13 cellular contexts compared by ENCODE assay signal in the genomic region with DNA sequence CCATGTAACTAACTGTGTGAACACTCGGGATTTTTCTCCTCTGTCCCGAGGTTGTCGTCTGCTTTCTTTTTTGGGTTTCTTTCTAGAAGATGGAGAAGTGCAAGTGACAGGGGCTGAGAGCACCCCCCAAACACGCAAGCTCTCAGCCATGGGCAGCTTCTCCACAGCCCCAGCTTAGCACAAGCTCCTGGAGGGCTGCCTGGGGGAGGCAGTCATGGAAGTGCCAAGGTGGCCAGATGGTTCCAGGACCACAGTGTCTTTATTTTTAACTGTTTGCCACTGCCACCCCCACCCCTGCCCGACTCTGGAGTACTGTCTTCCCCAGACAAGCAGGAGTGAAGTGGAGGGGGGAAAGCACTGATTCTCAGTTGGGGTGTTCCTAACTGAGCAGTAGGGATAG. TPM values are rescaled to one million over a fixed set of nuclear protein-coding genes. Genes with fewer than 3 reads are reported as not detected.
A peak's percentile ranks its signal among the peaks of the same experiment; 100 is the strongest.
DNase-seq lines count a peak whose midpoint lies in the region; ATAC-seq, FAIRE-seq and TF ChIP-seq lines count a peak whose summit lies in the region.
"Had no signal": no experiment of that assay in that cellular context is flagged by ENCODE, and none has a peak within 500 bp of the region (broad histone marks: within the 10 kb centered on the region; RNA-seq: fewer than 3 reads in every experiment).

No MANE protein-coding gene starts in this region.

- DNase-seq in HFFc6 = no peak
- no peak for DNase-seq in mammary epithelial cell
- DNase-seq in lower lobe of right lung = no peak
- no peak for DNase-seq in small intestine
- DNase-seq in DMS153 (lab: John Stamatoyannopoulos, UW) = no peak
- DNase-seq in HuH-7.5 (ENCODE audit: low spot score) = no peak
- no peak for DNase-seq in activated CD8-positive, alpha-beta memory T cell treated with anti-CD3 and anti-CD28 coated beads, Interleukin-2, amount 50 U/mL, for 48 hours
- DNase-seq: activated CD4-positive, alpha-beta T cell treated with anti-CD3 and anti-CD28 coated beads for 4 hours; activated T-cell treated with anti-CD3 and anti-CD28 coated beads, Interleukin-2, amount 50 U/mL, for 4 hours; T-helper 17 cell had no signal

- no peak for FAIRE-seq in small intestine (lab: Jason Lieb, UNC)
- FAIRE-seq: frontal cortex had no signal

- H3K9ac ChIP-seq in mammary epithelial cell (ENCODE audit: insufficient read depth, low read length) = peak overlapping the region; percentile 53

- H3K27ac ChIP-seq in mammary epithelial cell (ENCODE audit: insufficient read depth, low read depth, low read length) = peak overlapping the region; percentile 95
- peak overlapping the region; percentile 73 for H3K27ac ChIP-seq in lower lobe of right lung
- H3K27ac ChIP-seq in small intestine (ENCODE audit: low read depth in 1 of 2, low read length in 1 of 2) = peak overlapping the region; percentile 4 to 76

- peaks cover 2% of the 10 kb centered on the region; the same call in 1 of the 2 replicates for H3K27me3 Mint-ChIP-seq in HFFc6 (ENCODE audit: insufficient read depth)
- H3K27me3 Mint-ChIP-seq: T-helper 17 cell had no signal

- 46% methylated on average over 5 of the region's 5 CpGs for WGBS in mammary epithelial cell (ENCODE audit: low coverage, missing lambda C conversion rate)
- 70 to 81% (median 74%) methylated on average over 5 of the region's 5 CpGs for WGBS in small intestine, 3 donors

- dilution Hi-C loops in mammary epithelial cell (cut with HindIII; ENCODE audit: low sequenced_read_pairs) = loop anchor here (5.0 kb wide), 1 partner anchor 61 kb away; no protein-coding TSS in a partner anchor

- no peaks in the 10 kb centered on the region for H3K9me3 Mint-ChIP-seq in HFFc6
- H3K9me3 Mint-ChIP-seq: activated T-cell treated with anti-CD3 and anti-CD28 coated beads, Interleukin-2, amount 50 U/mL, for 4 hours had no signal

- intact Hi-C loops in mammary epithelial cell (cut with micrococcal nuclease) (loop anchor here (1.0 to 5.0 kb wide), 2 partner anchors 69 to 175 kb away; no protein-coding TSS in a partner anchor), lower lobe of right lung (cut with DNase I) (no loop called here)

- in situ Hi-C loops in mammary epithelial cell (cut with MboI; ENCODE audit: low sequenced_read_pairs in 2 of 2) = no loop called here

- H3K9me3 ChIP-seq in mammary epithelial cell (replicated peaks; ENCODE audit: insufficient read depth, low read length) (no peaks in the 10 kb centered on the region), lower lobe of right lung (no peaks in the 10 kb centered on the region), small intestine (ENCODE audit: control insufficient read depth, low read depth) (no peaks in the 10 kb centered on the region)

- TSS peak; percentile 29 for BruUV-seq in mammary epithelial cell (replicated peaks; lab: Mats Ljungman, UMichigan)

- H4K20me1 ChIP-seq in mammary epithelial cell (ENCODE audit: insufficient read depth, low read length) = no peaks in the 10 kb centered on the region

- H3K4me1 Mint-ChIP-seq in HFFc6 (ENCODE audit: low read depth) = peaks cover 31% of the 10 kb centered on the region

- TF ChIP-seq CTCF in HFFc6 (IDR thresholded peaks at IDR 0.05) (no peak), mammary epithelial cell (conservative IDR thresholded peaks at IDR 0.05 in 1 of 2, IDR thresholded peaks at IDR 0.05 in 1 of 2; ENCODE audit: extremely low read depth in 1 of 2, insufficient read depth in 1 of 2, low read depth in 1 of 2, low read length in 2 of 2) (no peak), lower lobe of right lung (IDR thresholded peaks at IDR 0.05) (no peak)

- no peak overlapping the region for H3K4me3 Mint-ChIP-seq in HFFc6
- H3K4me3 Mint-ChIP-seq: activated T-cell treated with anti-CD3 and anti-CD28 coated beads, Interleukin-2, amount 50 U/mL, for 4 hours; T-helper 17 cell had no signal

- peak overlapping the region; percentile 74 for H3K27ac Mint-ChIP-seq in HFFc6
- H3K27ac Mint-ChIP-seq: T-helper 17 cell had no signal

- H3K4me1 ChIP-seq in mammary epithelial cell (ENCODE audit: insufficient read depth, low read length) = peaks cover 23% of the 10 kb centered on the region
- H3K4me1 ChIP-seq in lower lobe of right lung = no peaks in the 10 kb centered on the region
- no peaks in the 10 kb centered on the region for H3K4me1 ChIP-seq in small intestine (ENCODE audit: control insufficient read depth in 2 of 2, insufficient read depth in 1 of 2, low read depth in 1 of 2, low read length in 1 of 2)

- no peaks in the 10 kb centered on the region for H3K36me3 ChIP-seq in mammary epithelial cell (ENCODE audit: insufficient read depth, low read length)
- H3K36me3 ChIP-seq in lower lobe of right lung = no peaks in the 10 kb centered on the region
- H3K36me3 ChIP-seq in small intestine (ENCODE audit: control insufficient read depth in 2 of 2, insufficient read depth in 2 of 2, low read length in 2 of 2) = no peaks in the 10 kb centered on the region

- H3K27me3 ChIP-seq in mammary epithelial cell (ENCODE audit: insufficient read depth, low read length) (no peaks in the 10 kb centered on the region), lower lobe of right lung (ENCODE audit: low read depth) (no peaks in the 10 kb centered on the region), small intestine (ENCODE audit: control insufficient read depth in 2 of 2, insufficient read depth in 2 of 2, low read length in 2 of 2) (no peaks in the 10 kb centered on the region)

- peak overlapping the region; percentile 78 for H3K4me2 ChIP-seq in mammary epithelial cell (ENCODE audit: insufficient read depth, low read depth, low read length)

- CTCF ChIA-PET in mammary epithelial cell (lab: Charles Lee; ENCODE audit: low non-redundant PET) = interaction anchor here (0.7 kb wide), 1 partner anchor 42 kb away, joined by 4 read pairs; no protein-coding TSS in a partner anchor

- no peak for ATAC-seq in lower lobe of right lung
- no peak for ATAC-seq in GM21717 (IDR thresholded peaks at IDR 0.05; ENCODE audit: unreplicated experiment)
- ATAC-seq: activated T-cell treated with anti-CD3 and anti-CD28 coated beads, Interleukin-2, amount 50 U/mL, for 4 hours; T-helper 17 cell had no signal

- H3K36me3 Mint-ChIP-seq in HFFc6 (ENCODE audit: low read depth) = no peaks in the 10 kb centered on the region

- H2AFZ ChIP-seq in mammary epithelial cell (ENCODE audit: low read depth, low read length) = peak overlapping the region; percentile 68

- H3K79me2 ChIP-seq in mammary epithelial cell (ENCODE audit: insufficient read depth, low read length) = no peaks in the 10 kb centered on the region

- peak overlapping the region in 1 of 3 experiments; percentile 2 for H3K4me3 ChIP-seq in mammary epithelial cell (replicated peaks in 1 of 3; ENCODE audit: insufficient read depth in 1 of 3, low read depth in 2 of 3, low read length in 3 of 3)
- H3K4me3 ChIP-seq in lower lobe of right lung = no peak overlapping the region
- H3K4me3 ChIP-seq in small intestine (ENCODE audit: low read depth in 1 of 2, low read length in 2 of 2) = no peak overlapping the region

RNA-seq across cellular contexts. Expression of gene ST8SIA1, which starts 58.2 kb away (rescaled TPM):
- not detected for total RNA-seq in HFFc6 (2021; fragmentation: NEBNext Ultra II Directional; extraction: Animal tissue kit (Norgen Biotek cat#: 25700))
- total RNA-seq in mammary epithelial cell (under 1 TPM; 0.50 to 0.87 TPM), lower lobe of right lung (9.1 TPM)
- polyA plus RNA-seq in mammary epithelial cell (0.70 TPM), small intestine (1 to 10 TPM in 1 of 3 donors, under 1 TPM in 1, not detected in 1; 0.81 to 1.4 TPM)
- 5.9 TPM for polyA minus RNA-seq in mammary epithelial cell
- total RNA-seq: OCI-LY7 had no signal

Comparison
In these comparisons a context has a peak if more than half of its experiments do, and no peak if none do; other contexts are left out.
1. H3K27ac ChIP-seq: peak in every context shown above with its lines; median percentile 95 in mammary epithelial cell; 73 in lower lobe of right lung; 40 in small intestine.